2 cellular contexts compared by ENCODE assay signal in the genomic region with DNA sequence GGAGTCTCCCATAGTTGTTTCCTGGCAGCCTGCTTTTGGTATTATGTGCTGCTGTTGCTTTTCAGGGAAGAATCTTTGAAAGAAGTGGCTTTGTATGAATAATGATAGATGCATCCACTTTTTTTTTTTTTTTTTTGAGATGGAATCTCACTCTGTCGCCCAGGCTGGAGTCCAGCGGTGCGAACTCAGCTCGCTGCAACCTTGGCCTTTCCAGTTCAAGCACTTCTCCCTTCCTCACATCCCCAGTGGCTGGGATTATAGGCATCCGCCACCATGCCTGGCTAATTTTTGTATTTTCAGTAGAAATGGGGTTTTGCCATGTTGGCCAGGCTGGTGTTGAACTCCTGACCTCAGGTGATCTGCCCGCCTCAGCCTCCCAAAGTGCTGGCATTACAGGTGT.
TF ChIP-seq lines count a peak whose summit lies in the region.

No MANE protein-coding gene starts in this region.

TF ChIP-seq in WTC11, 78 proteins besides CTCF, POLR2A, EP300 and RAD21:
- TF ChIP-seq ZNF121 (CRISPR knock-in tag; IDR thresholded peaks at IDR 0.05): 0 out of 2 replicates have a peak, but pooled peaks have one; percentile 14

TF ChIP-seq in K562, 482 proteins besides CTCF, POLR2A, EP300 and RAD21:
- peak; percentile 73; the same call in 1 of the 2 replicates for TF ChIP-seq ZBTB33 (CRISPR knock-in tag; IDR thresholded peaks at IDR 0.05)
